30 cellular contexts compared by ENCODE assay signal in the genomic region with DNA sequence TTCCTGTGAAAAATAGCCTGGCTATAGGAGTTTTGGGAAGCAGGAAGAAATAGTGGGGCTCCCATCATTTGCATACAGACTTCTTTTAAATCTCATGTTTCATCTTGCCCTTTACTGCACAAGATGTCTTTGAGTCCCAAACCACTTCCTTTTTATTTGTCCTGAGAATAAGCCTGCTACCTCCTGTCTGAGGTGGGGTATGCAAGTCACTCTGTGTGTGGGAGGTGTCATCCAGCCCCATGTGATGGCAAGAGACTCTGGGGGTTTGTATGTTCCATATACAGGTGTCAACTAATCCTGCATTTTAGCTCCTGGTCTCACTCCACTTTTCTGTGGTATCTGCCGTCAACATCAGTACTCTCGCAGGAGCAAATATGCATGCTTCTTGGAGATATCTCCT.
"Had no signal": no experiment of that assay in that cellular context is flagged by ENCODE, and none has a peak within 500 bp of the region (broad histone marks: within the 10 kb centered on the region; RNA-seq: fewer than 3 reads in every experiment).

No MANE protein-coding gene starts in this region.

- H3K36me3 ChIP-seq: adrenal gland, esophagus muscularis mucosa, gastrocnemius medialis, heart left ventricle had no signal

- H3K4me1 ChIP-seq: adrenal gland, body of pancreas, esophagus muscularis mucosa, foreskin keratinocyte, gastrocnemius medialis, heart left ventricle had no signal

- H3K9me3 ChIP-seq: adrenal gland, body of pancreas, esophagus muscularis mucosa, gastrocnemius medialis, heart left ventricle had no signal

- ATAC-seq: activated naive CD8-positive, alpha-beta T cell treated with anti-CD3 and anti-CD28 coated beads, Interleukin-2, amount 50 U/mL, for 24 hours; activated T-cell treated with anti-CD3 and anti-CD28 coated beads, Interleukin-2, amount 50 U/mL, for 72 hours; body of pancreas; effector memory CD8-positive, alpha-beta T cell; foreskin keratinocyte; gastrocnemius medialis; heart left ventricle; WTC11 had no signal

- DNase-seq: activated CD4-positive, alpha-beta memory T cell treated with anti-CD3 and anti-CD28 coated beads, Interleukin-2, amount 10 ng/mL, durations not matched to agents 7 days and 5 days; activated CD4-positive, alpha-beta T cell treated with anti-CD3 and anti-CD28 coated beads for 1 hour; activated CD4-positive, alpha-beta T cell treated with anti-CD3 and anti-CD28 coated beads for 4 hours; activated CD4-positive, alpha-beta T cell treated with anti-CD3 and anti-CD28 coated beads, Interleukin-2, amount 10 ng/mL, durations not matched to agents 7 days and 5 days; activated CD4-positive, alpha-beta T cell treated with anti-CD3 and anti-CD28 coated beads, Interleukin-2, amount 50 U/mL, for 4 hours; activated CD8-positive, alpha-beta memory T cell treated with anti-CD3 and anti-CD28 coated beads, Interleukin-2, amount 50 U/mL, for 48 hours; activated gamma-delta T cell; activated naive CD4-positive, alpha-beta T cell treated with anti-CD3 and anti-CD28 coated beads for 36 hours; activated naive CD8-positive, alpha-beta T cell treated with anti-CD3 and anti-CD28 coated beads for 36 hours; activated naive CD8-positive, alpha-beta T cell treated with anti-CD3 and anti-CD28 coated beads, Interleukin-2, amount 50 U/mL, for 24 hours; activated T-cell treated with anti-CD3 and anti-CD28 coated beads for 4 hours; activated T-cell treated with anti-CD3 and anti-CD28 coated beads, Interleukin-2, amount 50 U/mL, for 24 hours; activated T-cell treated with anti-CD3 and anti-CD28 coated beads, Interleukin-2, amount 50 U/mL, for 72 hours; adrenal gland; amygdala; aorta; body of pancreas; caudate nucleus; cortex of kidney; dermis blood vessel endothelial cell; effector CD4-positive, alpha-beta T cell; effector memory CD8-positive, alpha-beta T cell; erythroblast; foreskin keratinocyte; gastrocnemius medialis; glutamatergic neuron; heart left ventricle; T-helper 2 cell had no signal

- H3K4me3 ChIP-seq: adrenal gland, body of pancreas, esophagus muscularis mucosa, gastrocnemius medialis, heart left ventricle had no signal

- H3K27me3 ChIP-seq: adrenal gland, body of pancreas, esophagus muscularis mucosa, foreskin keratinocyte, gastrocnemius medialis, heart left ventricle had no signal

- H3K27ac ChIP-seq: adrenal gland, body of pancreas, esophagus muscularis mucosa, foreskin keratinocyte, gastrocnemius medialis, heart left ventricle had no signal
